In the genomic region with DNA sequence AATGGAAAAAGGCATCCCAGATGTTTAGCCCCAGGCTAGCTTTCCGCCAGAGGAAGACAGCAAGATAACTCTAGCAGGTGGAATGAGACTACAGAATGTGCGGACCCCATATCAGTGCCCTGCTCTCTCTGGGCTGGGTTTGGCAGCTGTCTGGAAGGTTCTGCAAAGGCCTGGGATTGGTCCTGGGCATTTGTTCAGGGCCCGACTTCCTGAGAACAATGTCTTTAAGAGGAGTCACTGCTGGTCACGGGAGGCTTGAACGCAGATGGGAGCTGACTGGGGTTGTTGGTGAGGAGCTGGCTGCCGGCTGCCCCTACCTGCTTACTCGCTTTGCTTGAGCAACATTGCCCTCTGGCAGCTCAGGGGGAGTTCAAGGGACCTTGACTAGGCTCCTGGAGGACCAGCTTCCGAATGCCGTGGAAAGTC, we compare ENCODE assay signal across 10 cellular contexts.
DNase-seq lines count a peak whose midpoint lies in the region; ATAC-seq, FAIRE-seq and TF ChIP-seq lines count a peak whose summit lies in the region.
"Had no signal": no experiment of that assay in that cellular context is flagged by ENCODE, and none has a peak within 500 bp of the region (broad histone marks: within the 10 kb centered on the region; RNA-seq: fewer than 3 reads in every experiment).

No MANE protein-coding gene starts in this region.

- no peak overlapping the region for H3K4me3 ChIP-seq in AG10803 (ENCODE audit: low read length)
- H3K4me3 ChIP-seq: mucosa of descending colon had no signal

- peaks cover 43% of the 10 kb centered on the region for H3K4me1 Mint-ChIP-seq in nephron progenitor cell

- no peak overlapping the region for H3K4me3 Mint-ChIP-seq in nephron progenitor cell

- peak overlapping the region; percentile 63 for H3K27ac ChIP-seq in epithelial cell of prostate

- H3K27me3 Mint-ChIP-seq in nephron progenitor cell (ENCODE audit: low read depth, poor library complexity), result peaks cover 3% of the 10 kb centered on the region

- DNase-seq in AG10803 (ENCODE audit: low read depth) (peak; percentile 58), NCI-H69 (lab: John Stamatoyannopoulos, UW) (peak; percentile 46), epithelial cell of prostate (ENCODE audit: low read depth, low spot score) (no peak), nephron progenitor cell (no peak), NCI-H128 (lab: John Stamatoyannopoulos, UW; ENCODE audit: unreplicated experiment) (no peak), HTR-8/SVneo (ENCODE audit: insufficient read length, low spot score) (no peak), SKM-1 (lab: John Stamatoyannopoulos, UW; ENCODE audit: unreplicated experiment) (no peak)

- peak overlapping the region; percentile 54 for H3K27ac Mint-ChIP-seq in nephron progenitor cell

- FAIRE-seq in HTR-8/SVneo (lab: Jason Lieb, UNC), result no peak

- peaks cover 16% of the 10 kb centered on the region for H3K9me3 Mint-ChIP-seq in nephron progenitor cell

- ATAC-seq in GM21528 (IDR thresholded peaks at IDR 0.05; ENCODE audit: low FRiP score, unreplicated experiment), result no peak
- ATAC-seq: activated CD4-positive, CD25-positive, alpha-beta regulatory T cell treated with anti-CD3 and anti-CD28 coated beads, Interleukin-2, amount 50 U/mL, for 24 hours had no signal

- TF ChIP-seq CTCF in AG10803 (conservative IDR thresholded peaks at IDR 0.05; ENCODE audit: low read length) (no peak), nephron progenitor cell (IDR thresholded peaks at IDR 0.05) (no peak)

- peaks cover 42% of the 10 kb centered on the region for H3K36me3 Mint-ChIP-seq in nephron progenitor cell (ENCODE audit: low read depth)

Comparison
In these comparisons a context has a peak if more than half of its experiments do, and no peak if none do; other contexts are left out.
1. DNase-seq: peak in AG10803 (single experiment) and NCI-H69 (single experiment); none in epithelial cell of prostate (single experiment), nephron progenitor cell (single experiment), NCI-H128 (single experiment), HTR-8/SVneo (single experiment) and SKM-1 (single experiment).